Comparison of ENCODE assay signal across 1 cellular context in the genomic region with DNA sequence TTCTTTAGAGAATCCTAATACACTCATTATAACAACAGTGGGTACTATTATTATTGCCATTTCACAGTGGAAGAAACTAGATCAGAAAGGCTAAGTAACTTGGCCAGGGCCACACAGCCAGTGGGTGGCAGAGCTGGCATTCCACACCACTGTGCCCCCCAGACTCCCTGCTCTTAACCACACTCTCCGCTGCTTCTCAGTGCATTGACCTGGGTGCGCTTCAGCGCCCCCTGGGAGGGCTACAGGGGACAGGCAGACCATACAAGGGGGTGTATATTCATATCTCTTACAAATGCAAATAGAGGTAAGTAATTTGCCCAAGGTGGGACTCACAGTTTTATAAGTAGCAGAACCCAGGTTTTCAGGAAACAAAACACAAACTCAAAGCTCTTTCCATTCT.
A peak's percentile ranks its signal among the peaks of the same experiment; 100 is the strongest.
TF ChIP-seq lines count a peak whose summit lies in the region.

No MANE protein-coding gene starts in this region.

TF ChIP-seq in GM12878, 131 proteins besides CTCF, POLR2A, EP300 and RAD21 (continued from another document):
- TF ChIP-seq RUNX3 (IDR thresholded peaks at IDR 0.05; ENCODE audit: low read length) (0 out of 2 replicates have a peak, but pooled peaks have one; percentile 20), CEBPB (IDR thresholded peaks at IDR 0.05; ENCODE audit: borderline replicate concordance in 1 of 2, low read depth in 2 of 2, low read length in 2 of 2) (no peak), ETV6 (conservative IDR thresholded peaks at IDR 0.05 in 1 of 2, IDR thresholded peaks at IDR 0.05 in 1 of 2; ENCODE audit: borderline replicate concordance in 1 of 2, low read depth in 1 of 2) (no peak), STAT1 (conservative IDR thresholded peaks at IDR 0.05) (no peak), SREBF2 (IDR thresholded peaks at IDR 0.05; ENCODE audit: low read length) (no peak), RCOR1 (conservative IDR thresholded peaks at IDR 0.05; ENCODE audit: low read depth, low read length) (no peak), SMC3 (IDR thresholded peaks at IDR 0.05; ENCODE audit: borderline replicate concordance, low read length) (peak; percentile 7; the same call in 1 of the 2 replicates), TCF7 (IDR thresholded peaks at IDR 0.05; ENCODE audit: borderline replicate concordance) (no peak), WRNIP1 (IDR thresholded peaks at IDR 0.05; ENCODE audit: borderline replicate concordance, low read depth, low read length) (no peak)
- TF ChIP-seq, protein P1, sequence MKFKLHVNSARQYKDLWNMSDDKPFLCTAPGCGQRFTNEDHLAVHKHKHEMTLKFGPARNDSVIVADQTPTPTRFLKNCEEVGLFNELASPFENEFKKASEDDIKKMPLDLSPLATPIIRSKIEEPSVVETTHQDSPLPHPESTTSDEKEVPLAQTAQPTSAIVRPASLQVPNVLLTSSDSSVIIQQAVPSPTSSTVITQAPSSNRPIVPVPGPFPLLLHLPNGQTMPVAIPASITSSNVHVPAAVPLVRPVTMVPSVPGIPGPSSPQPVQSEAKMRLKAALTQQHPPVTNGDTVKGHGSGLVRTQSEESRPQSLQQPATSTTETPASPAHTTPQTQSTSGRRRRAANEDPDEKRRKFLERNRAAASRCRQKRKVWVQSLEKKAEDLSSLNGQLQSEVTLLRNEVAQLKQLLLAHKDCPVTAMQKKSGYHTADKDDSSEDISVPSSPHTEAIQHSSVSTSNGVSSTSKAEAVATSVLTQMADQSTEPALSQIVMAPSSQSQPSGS (IDR thresholded peaks at IDR 0.05; ENCODE audit: low read length): no peak
